ENCODE assay signal across 14 cellular contexts in genomic region chr3:183933160-183933559, GRCh38. TPM values are rescaled to one million over a fixed set of nuclear protein-coding genes. Genes with fewer than 3 reads are reported as not detected.
DNase-seq lines count a peak whose midpoint lies in the region; ATAC-seq and TF ChIP-seq lines count a peak whose summit lies in the region.
"Had no signal": no experiment of that assay in that cellular context is flagged by ENCODE, and none has a peak within 500 bp of the region (broad histone marks: within the 10 kb centered on the region; RNA-seq: fewer than 3 reads in every experiment).

No MANE protein-coding gene starts in this region.

- CTCF ChIA-PET in WTC11 (lab: Charles Lee): interaction anchor here (1.0 to 2.0 kb wide), 2 partner anchors 29 to 49 kb away, joined by 3 to 6 read pairs; partner anchors contain the start of gene PARL

- no peaks in the 10 kb centered on the region for H3K9me3 Mint-ChIP-seq in WTC11
- H3K9me3 Mint-ChIP-seq in central memory CD8-positive, alpha-beta T cell: no peaks in the 10 kb centered on the region
- no peaks in the 10 kb centered on the region for H3K9me3 Mint-ChIP-seq in progenitor cell of endocrine pancreas (ENCODE audit: low read depth)
- H3K9me3 Mint-ChIP-seq: CD4-positive, alpha-beta memory T cell had no signal

- ATAC-seq in WTC11: no peak
- no peak for ATAC-seq in central memory CD8-positive, alpha-beta T cell (replicated peaks; ENCODE audit: extremely low read depth, poor library complexity, severe bottlenecking)
- ATAC-seq in left ventricle myocardium superior: peak; percentile 49
- ATAC-seq in T-helper 17 cell: no peak
- no peak for ATAC-seq in HG03135 (IDR thresholded peaks at IDR 0.05; ENCODE audit: unreplicated experiment)
- ATAC-seq: A549 had no signal

- H3K27me3 Mint-ChIP-seq in WTC11 (ENCODE audit: low read depth) (no peaks in the 10 kb centered on the region), progenitor cell of endocrine pancreas (no peaks in the 10 kb centered on the region), T-helper 17 cell (no peaks in the 10 kb centered on the region)
- H3K27me3 Mint-ChIP-seq in central memory CD8-positive, alpha-beta T cell: no peaks in the 10 kb centered on the region
- H3K27me3 Mint-ChIP-seq: CD4-positive, alpha-beta memory T cell had no signal

- H3K4me1 Mint-ChIP-seq in WTC11 (no peaks in the 10 kb centered on the region), progenitor cell of endocrine pancreas (ENCODE audit: low read depth) (no peaks in the 10 kb centered on the region), T-helper 17 cell (peaks cover 2% of the 10 kb centered on the region)
- no peaks in the 10 kb centered on the region for H3K4me1 Mint-ChIP-seq in central memory CD8-positive, alpha-beta T cell
- H3K4me1 Mint-ChIP-seq: CD4-positive, alpha-beta memory T cell had no signal

- H3K36me3 Mint-ChIP-seq in WTC11 (peaks cover 21% of the 10 kb centered on the region), progenitor cell of endocrine pancreas (ENCODE audit: insufficient read depth) (peaks cover 27% of the 10 kb centered on the region), T-helper 17 cell (ENCODE audit: low read depth) (peaks cover 4% of the 10 kb centered on the region)
- peaks cover 17% of the 10 kb centered on the region for H3K36me3 Mint-ChIP-seq in central memory CD8-positive, alpha-beta T cell (ENCODE audit: insufficient read depth)

- POLR2A ChIA-PET in WTC11 (lab: Charles Lee): no interaction called here

- H3K4me3 Mint-ChIP-seq in WTC11 (no peak overlapping the region), progenitor cell of endocrine pancreas (ENCODE audit: low read depth) (no peak overlapping the region), T-helper 17 cell (no peak overlapping the region)
- H3K4me3 Mint-ChIP-seq in central memory CD8-positive, alpha-beta T cell: no peak overlapping the region
- H3K4me3 Mint-ChIP-seq: CD4-positive, alpha-beta memory T cell had no signal

- intact Hi-C loops in left ventricle myocardium superior (cut with micrococcal nuclease): no loop called here

- H3K27ac Mint-ChIP-seq in WTC11: peak overlapping the region; percentile 48; the same call in 1 of the 2 replicates
- peak overlapping the region; percentile 22 for H3K27ac Mint-ChIP-seq in central memory CD8-positive, alpha-beta T cell (ENCODE audit: low read depth)
- H3K27ac Mint-ChIP-seq in progenitor cell of endocrine pancreas: peak overlapping the region; percentile 46
- H3K27ac Mint-ChIP-seq in T-helper 17 cell: no peak overlapping the region

- no peak for TF ChIP-seq CTCF in WTC11 (IDR thresholded peaks at IDR 0.05)
- no peak for TF ChIP-seq CTCF in progenitor cell of endocrine pancreas (IDR thresholded peaks at IDR 0.05; ENCODE audit: unreplicated experiment)

- H3K9me3 ChIP-seq in T-helper 17 cell (ENCODE audit: control insufficient read depth, low read length, poor library complexity, severe bottlenecking): no peaks in the 10 kb centered on the region
- H3K9me3 ChIP-seq: A549, BE2C, HAP-1 had no signal

- no peak for DNase-seq in WTC11 (ENCODE audit: low spot score)
- DNase-seq in central memory CD8-positive, alpha-beta T cell (ENCODE audit: low spot score in 2 of 2): no peak
- DNase-seq in left ventricle myocardium superior: no peak
- DNase-seq in progenitor cell of endocrine pancreas (ENCODE audit: low spot score, unreplicated experiment): no peak
- no peak for DNase-seq in T-helper 17 cell
- DNase-seq in DMS53 treated with DMSO at 0.1 percent for 48 hours (lab: John Stamatoyannopoulos, UW; ENCODE audit: unreplicated experiment): no peak
- DNase-seq: BE2C; CD4-positive, alpha-beta memory T cell; DMS79 treated with DMSO at 0.1 percent for 48 hours; EL; GOT3 had no signal

TF ChIP-seq in WTC11, 78 proteins besides CTCF, POLR2A, EP300 and RAD21 (continues in another document):
- TF ChIP-seq MYBL2 (CRISPR knock-in tag; IDR thresholded peaks at IDR 0.05): no peak
- TF ChIP-seq, protein P1, sequence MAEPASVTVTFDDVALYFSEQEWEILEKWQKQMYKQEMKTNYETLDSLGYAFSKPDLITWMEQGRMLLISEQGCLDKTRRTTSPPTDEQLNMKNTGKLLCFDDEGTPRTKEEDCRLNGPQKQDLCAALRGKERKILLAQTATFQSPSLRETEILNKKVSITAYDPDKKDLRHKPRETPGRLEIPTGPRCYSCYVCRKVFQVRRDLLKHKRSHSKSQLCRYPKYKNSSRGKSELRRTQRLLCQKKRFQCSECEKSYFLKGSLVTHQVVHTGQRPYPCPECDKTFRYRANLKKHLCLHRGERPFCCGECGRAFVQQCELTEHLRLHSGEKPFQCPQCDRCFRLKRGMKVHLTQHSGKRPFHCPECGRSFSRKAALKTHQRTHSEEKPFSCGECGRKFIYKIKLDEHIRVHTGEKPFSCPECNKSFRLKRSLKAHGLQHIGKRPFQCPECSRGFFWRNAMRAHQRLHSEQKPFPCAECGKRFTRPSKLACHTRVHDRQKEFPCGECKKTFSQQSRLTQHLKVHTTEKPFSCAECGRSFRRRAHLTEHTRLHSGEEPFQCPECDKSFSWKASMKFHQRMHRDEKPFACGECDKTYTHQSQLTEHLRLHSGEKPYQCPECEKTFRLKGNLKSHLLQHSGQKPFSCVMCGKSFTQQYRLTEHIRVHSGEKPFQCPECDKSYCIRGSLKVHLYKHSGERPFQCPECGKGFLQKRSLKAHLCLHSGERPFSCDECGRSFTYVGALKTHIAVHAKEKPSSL (CRISPR knock-in tag; conservative IDR thresholded peaks at IDR 0.05): no peak
- no peak for TF ChIP-seq PRRX2 (CRISPR knock-in tag; IDR thresholded peaks at IDR 0.05)
- no peak for TF ChIP-seq SMAD3 (CRISPR knock-in tag; IDR thresholded peaks at IDR 0.05; ENCODE audit: borderline replicate concordance)
- no peak for TF ChIP-seq ZNF232 (CRISPR knock-in tag; IDR thresholded peaks at IDR 0.05)
- TF ChIP-seq OVOL2 (CRISPR knock-in tag; IDR thresholded peaks at IDR 0.05; ENCODE audit: borderline replicate concordance): no peak
- TF ChIP-seq, protein P2, sequence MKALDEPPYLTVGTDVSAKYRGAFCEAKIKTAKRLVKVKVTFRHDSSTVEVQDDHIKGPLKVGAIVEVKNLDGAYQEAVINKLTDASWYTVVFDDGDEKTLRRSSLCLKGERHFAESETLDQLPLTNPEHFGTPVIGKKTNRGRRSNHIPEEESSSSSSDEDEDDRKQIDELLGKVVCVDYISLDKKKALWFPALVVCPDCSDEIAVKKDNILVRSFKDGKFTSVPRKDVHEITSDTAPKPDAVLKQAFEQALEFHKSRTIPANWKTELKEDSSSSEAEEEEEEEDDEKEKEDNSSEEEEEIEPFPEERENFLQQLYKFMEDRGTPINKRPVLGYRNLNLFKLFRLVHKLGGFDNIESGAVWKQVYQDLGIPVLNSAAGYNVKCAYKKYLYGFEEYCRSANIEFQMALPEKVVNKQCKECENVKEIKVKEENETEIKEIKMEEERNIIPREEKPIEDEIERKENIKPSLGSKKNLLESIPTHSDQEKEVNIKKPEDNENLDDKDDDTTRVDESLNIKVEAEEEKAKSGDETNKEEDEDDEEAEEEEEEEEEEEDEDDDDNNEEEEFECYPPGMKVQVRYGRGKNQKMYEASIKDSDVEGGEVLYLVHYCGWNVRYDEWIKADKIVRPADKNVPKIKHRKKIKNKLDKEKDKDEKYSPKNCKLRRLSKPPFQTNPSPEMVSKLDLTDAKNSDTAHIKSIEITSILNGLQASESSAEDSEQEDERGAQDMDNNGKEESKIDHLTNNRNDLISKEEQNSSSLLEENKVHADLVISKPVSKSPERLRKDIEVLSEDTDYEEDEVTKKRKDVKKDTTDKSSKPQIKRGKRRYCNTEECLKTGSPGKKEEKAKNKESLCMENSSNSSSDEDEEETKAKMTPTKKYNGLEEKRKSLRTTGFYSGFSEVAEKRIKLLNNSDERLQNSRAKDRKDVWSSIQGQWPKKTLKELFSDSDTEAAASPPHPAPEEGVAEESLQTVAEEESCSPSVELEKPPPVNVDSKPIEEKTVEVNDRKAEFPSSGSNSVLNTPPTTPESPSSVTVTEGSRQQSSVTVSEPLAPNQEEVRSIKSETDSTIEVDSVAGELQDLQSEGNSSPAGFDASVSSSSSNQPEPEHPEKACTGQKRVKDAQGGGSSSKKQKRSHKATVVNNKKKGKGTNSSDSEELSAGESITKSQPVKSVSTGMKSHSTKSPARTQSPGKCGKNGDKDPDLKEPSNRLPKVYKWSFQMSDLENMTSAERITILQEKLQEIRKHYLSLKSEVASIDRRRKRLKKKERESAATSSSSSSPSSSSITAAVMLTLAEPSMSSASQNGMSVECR (CRISPR knock-in tag; IDR thresholded peaks at IDR 0.05; ENCODE audit: borderline replicate concordance): no peak
- TF ChIP-seq, protein P3, sequence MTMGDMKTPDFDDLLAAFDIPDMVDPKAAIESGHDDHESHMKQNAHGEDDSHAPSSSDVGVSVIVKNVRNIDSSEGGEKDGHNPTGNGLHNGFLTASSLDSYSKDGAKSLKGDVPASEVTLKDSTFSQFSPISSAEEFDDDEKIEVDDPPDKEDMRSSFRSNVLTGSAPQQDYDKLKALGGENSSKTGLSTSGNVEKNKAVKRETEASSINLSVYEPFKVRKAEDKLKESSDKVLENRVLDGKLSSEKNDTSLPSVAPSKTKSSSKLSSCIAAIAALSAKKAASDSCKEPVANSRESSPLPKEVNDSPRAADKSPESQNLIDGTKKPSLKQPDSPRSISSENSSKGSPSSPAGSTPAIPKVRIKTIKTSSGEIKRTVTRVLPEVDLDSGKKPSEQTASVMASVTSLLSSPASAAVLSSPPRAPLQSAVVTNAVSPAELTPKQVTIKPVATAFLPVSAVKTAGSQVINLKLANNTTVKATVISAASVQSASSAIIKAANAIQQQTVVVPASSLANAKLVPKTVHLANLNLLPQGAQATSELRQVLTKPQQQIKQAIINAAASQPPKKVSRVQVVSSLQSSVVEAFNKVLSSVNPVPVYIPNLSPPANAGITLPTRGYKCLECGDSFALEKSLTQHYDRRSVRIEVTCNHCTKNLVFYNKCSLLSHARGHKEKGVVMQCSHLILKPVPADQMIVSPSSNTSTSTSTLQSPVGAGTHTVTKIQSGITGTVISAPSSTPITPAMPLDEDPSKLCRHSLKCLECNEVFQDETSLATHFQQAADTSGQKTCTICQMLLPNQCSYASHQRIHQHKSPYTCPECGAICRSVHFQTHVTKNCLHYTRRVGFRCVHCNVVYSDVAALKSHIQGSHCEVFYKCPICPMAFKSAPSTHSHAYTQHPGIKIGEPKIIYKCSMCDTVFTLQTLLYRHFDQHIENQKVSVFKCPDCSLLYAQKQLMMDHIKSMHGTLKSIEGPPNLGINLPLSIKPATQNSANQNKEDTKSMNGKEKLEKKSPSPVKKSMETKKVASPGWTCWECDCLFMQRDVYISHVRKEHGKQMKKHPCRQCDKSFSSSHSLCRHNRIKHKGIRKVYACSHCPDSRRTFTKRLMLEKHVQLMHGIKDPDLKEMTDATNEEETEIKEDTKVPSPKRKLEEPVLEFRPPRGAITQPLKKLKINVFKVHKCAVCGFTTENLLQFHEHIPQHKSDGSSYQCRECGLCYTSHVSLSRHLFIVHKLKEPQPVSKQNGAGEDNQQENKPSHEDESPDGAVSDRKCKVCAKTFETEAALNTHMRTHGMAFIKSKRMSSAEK (CRISPR knock-in tag; IDR thresholded peaks at IDR 0.05; ENCODE audit: borderline replicate concordance): no peak
- TF ChIP-seq ZNF396 (CRISPR knock-in tag; IDR thresholded peaks at IDR 0.05; ENCODE audit: borderline replicate concordance): no peak

RNA-seq across cellular contexts. Expression of gene PARL, which starts 48.5 kb away (rescaled TPM):
- total RNA-seq in WTC11 (2021) (71.3 to 93.5 TPM (median 74.3 TPM) in 3 replicates), left ventricle myocardium superior (58.0 TPM), progenitor cell of endocrine pancreas (51.3 and 54.8 TPM in 2 replicates), T-helper 17 cell (10 to 100 TPM; 36.6 to 38.3 TPM)
